Comparison of ENCODE assay signal across 8 cellular contexts in genomic region chr1:223189903-223190724, GRCh38. TPM values are rescaled to one million over a fixed set of nuclear protein-coding genes. Genes with fewer than 3 reads are reported as not detected.
DNase-seq lines count a peak whose midpoint lies in the region; ATAC-seq, FAIRE-seq and TF ChIP-seq lines count a peak whose summit lies in the region.

No MANE protein-coding gene starts in this region.

- no peak overlapping the region for H3K14ac ChIP-seq in mesenchymal stem cell (ENCODE audit: low read length in 2 of 2)

- ATAC-seq in HG03442 (IDR thresholded peaks at IDR 0.05; ENCODE audit: unreplicated experiment), result peak; percentile 68
- peak; percentile 89 for ATAC-seq in activated CD8-positive, alpha-beta T cell treated with anti-CD3 and anti-CD28 coated beads for 36 hours
- no peak for ATAC-seq in HG02970 (IDR thresholded peaks at IDR 0.05; ENCODE audit: low FRiP score, unreplicated experiment)
- ATAC-seq in HG03139 (IDR thresholded peaks at IDR 0.05; ENCODE audit: unreplicated experiment), result no peak

- H4K8ac ChIP-seq in mesenchymal stem cell (ENCODE audit: low read length), result no peak overlapping the region

- no peak overlapping the region for H3K4me3 ChIP-seq in GM06990 (replicated peaks; ENCODE audit: low read depth, low read length)
- H3K4me3 ChIP-seq in keratinocyte (ENCODE audit: control insufficient read depth in 2 of 3, extremely low read depth in 1 of 3, insufficient read depth in 2 of 3, low read depth in 1 of 3, low read length in 3 of 3), result no peak overlapping the region
- H3K4me3 ChIP-seq in mesenchymal stem cell (ENCODE audit: insufficient read depth in 1 of 2, low read depth in 1 of 2, low read length in 2 of 2), result no peak overlapping the region

- no peaks in the 10 kb centered on the region for H3K9me1 ChIP-seq in keratinocyte (ENCODE audit: control insufficient read depth, extremely low read depth, insufficient read depth, low read length)

- H2BK120ac ChIP-seq in mesenchymal stem cell (ENCODE audit: low read depth, low read length), result no peak overlapping the region

- no peaks in the 10 kb centered on the region; the same call in 1 of the 2 replicates for H3K27me3 ChIP-seq in GM06990 (replicated peaks; ENCODE audit: control insufficient read depth, insufficient read depth, low read length)
- H3K27me3 ChIP-seq in keratinocyte (ENCODE audit: control insufficient read depth, extremely low read depth, insufficient read depth, low read length), result peaks cover under 1% of the 10 kb centered on the region
- peaks cover 7 to 28% of the 10 kb centered on the region in 2 experiments for H3K27me3 ChIP-seq in mesenchymal stem cell (ENCODE audit: control insufficient read depth in 1 of 2, insufficient read depth in 1 of 2, low read length in 2 of 2)

- H3K4ac ChIP-seq in mesenchymal stem cell (ENCODE audit: low read depth in 1 of 2, low read length in 2 of 2), result no peak overlapping the region

- H3K27ac ChIP-seq in keratinocyte (ENCODE audit: control insufficient read depth, insufficient read depth, low read length) (peak overlapping the region; percentile 44), mesenchymal stem cell (ENCODE audit: low read length, poor library complexity, severe bottlenecking) (no peak overlapping the region)

- H3K4me1 ChIP-seq in keratinocyte (ENCODE audit: control insufficient read depth, extremely low read depth, insufficient read depth, low read length) (peaks cover 12% of the 10 kb centered on the region), mesenchymal stem cell (ENCODE audit: control insufficient read depth, insufficient read depth, low read depth, low read length) (peaks cover 3% of the 10 kb centered on the region)

- H3K36me3 Mint-ChIP-seq in activated CD8-positive, alpha-beta T cell treated with anti-CD3 and anti-CD28 coated beads for 36 hours (ENCODE audit: low read depth), result peaks cover 2% of the 10 kb centered on the region

- H3K4me2 ChIP-seq in keratinocyte (ENCODE audit: control insufficient read depth, extremely low read depth, insufficient read depth, low read depth, low read length) (peak overlapping the region; percentile 52), mesenchymal stem cell (ENCODE audit: low read length, poor library complexity, severe bottlenecking) (no peak overlapping the region)

- H3K27ac Mint-ChIP-seq in activated CD8-positive, alpha-beta T cell treated with anti-CD3 and anti-CD28 coated beads for 36 hours, result peak overlapping the region; percentile 96

- peaks cover 40% of the 10 kb centered on the region for H3K4me1 Mint-ChIP-seq in activated CD8-positive, alpha-beta T cell treated with anti-CD3 and anti-CD28 coated beads for 36 hours (ENCODE audit: low read depth)

- H2AK5ac ChIP-seq in mesenchymal stem cell (ENCODE audit: low read length, severe bottlenecking), result no peak overlapping the region

- no peaks in the 10 kb centered on the region for H3K79me2 ChIP-seq in keratinocyte (ENCODE audit: control insufficient read depth, insufficient read depth, low read length)

- H3K9me3 ChIP-seq in keratinocyte (ENCODE audit: control insufficient read depth, low read depth, low read length), result no peaks in the 10 kb centered on the region
- H3K9me3 ChIP-seq in mesenchymal stem cell (ENCODE audit: control insufficient read depth, low read length), result peaks cover 6% of the 10 kb centered on the region

- intact Hi-C loops in activated CD8-positive, alpha-beta T cell treated with anti-CD3 and anti-CD28 coated beads for 36 hours (cut with micrococcal nuclease), result loop anchor here (5.0 kb wide), 1 partner anchor 42 kb away; no protein-coding TSS in a partner anchor

- H2AFZ ChIP-seq in keratinocyte (ENCODE audit: control insufficient read depth, low read length), result no peak overlapping the region
- H2AFZ ChIP-seq in mesenchymal stem cell (ENCODE audit: low read depth, low read length), result no peak overlapping the region

- DNase-seq in GM06990 (ENCODE audit: extremely low read depth, insufficient read length) (peak; percentile 62), keratinocyte (ENCODE audit: low read depth, low spot score) (no peak), mesenchymal stem cell (no peak), epidermal melanocyte (ENCODE audit: insufficient read length, low spot score) (no peak)
- peak; percentile 84 for DNase-seq in activated CD8-positive, alpha-beta T cell treated with anti-CD3 and anti-CD28 coated beads for 36 hours

- peaks cover 4% of the 10 kb centered on the region for H3K27me3 Mint-ChIP-seq in activated CD8-positive, alpha-beta T cell treated with anti-CD3 and anti-CD28 coated beads for 36 hours

- no peak overlapping the region for H2BK15ac ChIP-seq in mesenchymal stem cell (ENCODE audit: low read depth, poor library complexity, severe bottlenecking)

- CTCF ChIA-PET in activated CD8-positive, alpha-beta T cell treated with anti-CD3 and anti-CD28 coated beads for 36 hours (lab: Charles Lee), result interaction anchor here (0.8 to 2.0 kb wide), 3 partner anchors 9 to 57 kb away, joined by 3 to 6 read pairs (median 3); no protein-coding TSS in a partner anchor

- H4K20me1 ChIP-seq in keratinocyte (ENCODE audit: control insufficient read depth, extremely low read depth, insufficient read depth, low read length), result no peaks in the 10 kb centered on the region

- WGBS in mesenchymal stem cell, result 73% methylated on average over 8 of the region's 10 CpGs

- dilution Hi-C loops in keratinocyte (cut with MboI; ENCODE audit: extremely low pct_ligation_motif_present, low sequenced_read_pairs), result no loop called here

- H3K9ac ChIP-seq in keratinocyte (ENCODE audit: control insufficient read depth, extremely low read depth, insufficient read depth, low read length) (peak overlapping the region; percentile 43), mesenchymal stem cell (ENCODE audit: low read length) (no peak overlapping the region)

- POLR2A ChIA-PET in activated CD8-positive, alpha-beta T cell treated with anti-CD3 and anti-CD28 coated beads for 36 hours (lab: Charles Lee), result interaction anchor here (0.6 to 1.8 kb wide), 2 partner anchors 40 to 41 kb away, joined by 3 to 4 read pairs; no protein-coding TSS in a partner anchor

- H3K36me3 ChIP-seq in GM06990 (ENCODE audit: control insufficient read depth, insufficient read depth, low read length) (no peaks in the 10 kb centered on the region), keratinocyte (ENCODE audit: control insufficient read depth in 2 of 2, extremely low read depth in 1 of 2, insufficient read depth in 2 of 2, low read length in 2 of 2) (no peaks in the 10 kb centered on the region), mesenchymal stem cell (ENCODE audit: control insufficient read depth in 1 of 2, insufficient read depth in 2 of 2, low read depth in 1 of 2, low read length in 2 of 2) (no peaks in the 10 kb centered on the region)

- H3K9me3 Mint-ChIP-seq in activated CD8-positive, alpha-beta T cell treated with anti-CD3 and anti-CD28 coated beads for 36 hours, result peaks cover 5% of the 10 kb centered on the region

- no peak overlapping the region for H3K18ac ChIP-seq in mesenchymal stem cell (ENCODE audit: low read depth in 1 of 2, low read length in 2 of 2)

- no peaks in the 10 kb centered on the region for H3K79me1 ChIP-seq in mesenchymal stem cell (replicated peaks; ENCODE audit: low read length, poor library complexity, severe bottlenecking)

- no peak overlapping the region for H2BK5ac ChIP-seq in mesenchymal stem cell (ENCODE audit: low read depth, low read length, poor library complexity, severe bottlenecking)

- no peak overlapping the region for H2BK12ac ChIP-seq in mesenchymal stem cell (ENCODE audit: low read length in 2 of 2)

- H4K91ac ChIP-seq in mesenchymal stem cell (ENCODE audit: low read length), result no peak overlapping the region

- H3K4me3 Mint-ChIP-seq in activated CD8-positive, alpha-beta T cell treated with anti-CD3 and anti-CD28 coated beads for 36 hours, result peak overlapping the region; percentile 48

- peak overlapping the region in 1 of 2 experiments; percentile 24 for H3K23ac ChIP-seq in mesenchymal stem cell (ENCODE audit: low read length in 2 of 2)

- TF ChIP-seq CTCF in GM06990 (IDR thresholded peaks at IDR 0.05; ENCODE audit: insufficient read depth, low read length, poor library complexity, severe bottlenecking) (no peak), keratinocyte (optimal IDR thresholded peaks at IDR 0.05 in 1 of 3, IDR thresholded peaks at IDR 0.05 in 1 of 3, conservative IDR thresholded peaks at IDR 0.05 in 1 of 3; ENCODE audit: extremely low read depth in 1 of 3, insufficient read depth in 2 of 3, low read length in 3 of 3) (no peak)
- no peak for TF ChIP-seq CTCF in activated CD8-positive, alpha-beta T cell treated with anti-CD3 and anti-CD28 coated beads for 36 hours (IDR thresholded peaks at IDR 0.05)

- peak; percentile 65 for FAIRE-seq in keratinocyte (lab: Jason Lieb, UNC)

RNA-seq across cellular contexts. Expression of gene TLR5, which starts 47.1 kb away (rescaled TPM):
- under 1 TPM; 0.11 to 0.38 TPM for total RNA-seq in activated CD8-positive, alpha-beta T cell treated with anti-CD3 and anti-CD28 coated beads for 36 hours
- 0.69 to 3.2 TPM (median 1.3 TPM) in 3 replicates for polyA plus RNA-seq in keratinocyte
- 0.85 TPM for polyA plus RNA-seq in keratinocyte (2011; ENCODE audit: low read depth)
- polyA plus RNA-seq in keratinocyte (2011; cell fraction: cytosol; rRNA removed), result 0.65 and 1.1 TPM in 2 replicates
- polyA plus RNA-seq in keratinocyte (2011; cell fraction: nucleus; rRNA removed), result 2.8 and 3.9 TPM in 2 replicates
- polyA plus RNA-seq in keratinocyte (2012; ENCODE audit: low replicate concordance), result 0.40 and 1.8 TPM in 2 replicates
- 0.30 to 4.1 TPM (median 3.7 TPM) in 3 replicates for polyA minus RNA-seq in keratinocyte
- 0.38 TPM for polyA minus RNA-seq in keratinocyte (2011; cell fraction: cytosol; rRNA and poly(A)+ RNA removed)
- 3.0 and 3.7 TPM in 2 replicates for polyA minus RNA-seq in keratinocyte (2011; cell fraction: nucleus; rRNA and poly(A)+ RNA removed)
- 0.12 TPM for polyA plus RNA-seq in mesenchymal stem cell (2013, experiment 1 of 2)
- 0.16 TPM for polyA plus RNA-seq in mesenchymal stem cell (2013, experiment 2 of 2)

Comparison
In these comparisons a context has a peak if more than half of its experiments do, and no peak if none do; other contexts are left out.
1. DNase-seq: peak in GM06990 (single experiment) and activated CD8-positive, alpha-beta T cell treated with anti-CD3 and anti-CD28 coated beads for 36 hours (single experiment); none in keratinocyte (single experiment), mesenchymal stem cell (single experiment) and epidermal melanocyte (single experiment).
2. ATAC-seq: peak in HG03442 (single experiment) and activated CD8-positive, alpha-beta T cell treated with anti-CD3 and anti-CD28 coated beads for 36 hours (single experiment); none in HG02970 (single experiment) and HG03139 (single experiment).